In genomic region chr7:36029311-36029710, GRCh38 we compare ENCODE assay signal across 18 cellular contexts.
A peak's percentile ranks its signal among the peaks of the same experiment; 100 is the strongest.
DNase-seq lines count a peak whose midpoint lies in the region; ATAC-seq and TF ChIP-seq lines count a peak whose summit lies in the region.
"Had no signal": no experiment of that assay in that cellular context is flagged by ENCODE, and none has a peak within 500 bp of the region (broad histone marks: within the 10 kb centered on the region; RNA-seq: fewer than 3 reads in every experiment).

No MANE protein-coding gene starts in this region.

- H3K9me3 Mint-ChIP-seq in nephron = peaks cover 3% of the 10 kb centered on the region
- H3K9me3 Mint-ChIP-seq: CD8-positive, alpha-beta T cell had no signal

- TF ChIP-seq POLR2A in upper lobe of left lung (IDR thresholded peaks at IDR 0.05) (no peak), heart left ventricle (IDR thresholded peaks at IDR 0.05) (no peak)

- no TSS peak for BruUV-seq in Panc1 (replicated peaks; lab: Mats Ljungman, UMichigan)

- no peak for TF ChIP-seq EP300 in upper lobe of left lung (IDR thresholded peaks at IDR 0.05)

- H3K27me3 ChIP-seq in Panc1 (ENCODE audit: control insufficient read depth, insufficient read depth, low read length) (no peaks in the 10 kb centered on the region), upper lobe of left lung (no peaks in the 10 kb centered on the region), heart left ventricle (no peaks in the 10 kb centered on the region)
- H3K27me3 ChIP-seq: BLaER1 had no signal

- no peak for ATAC-seq in Panc1
- ATAC-seq in T-helper 17 cell = no peak
- ATAC-seq in upper lobe of left lung (ENCODE audit: low FRiP score in 2 of 2) = no peak
- ATAC-seq in heart left ventricle = no peak
- ATAC-seq: CD8-positive, alpha-beta T cell; GM12878 had no signal

- CTCF ChIA-PET in Panc1 (lab: Charles Lee) = no interaction called here

- H3K27ac Mint-ChIP-seq in T-helper 17 cell (peak overlapping the region; percentile 57), nephron (peak overlapping the region in 2 of 3 experiments; percentile 6 to 52)
- H3K27ac Mint-ChIP-seq: B cell; CD4-positive, CD25-positive, alpha-beta regulatory T cell; CD8-positive, alpha-beta T cell had no signal

- H3K4me1 ChIP-seq in Panc1 (ENCODE audit: control insufficient read depth, insufficient read depth, low read length) (peaks cover 23% of the 10 kb centered on the region), upper lobe of left lung (no peaks in the 10 kb centered on the region), heart left ventricle (peaks cover 0 to 2% (median 0%) of the 10 kb centered on the region in 12 donors)
- H3K4me1 ChIP-seq: Caco-2 had no signal

- no peaks in the 10 kb centered on the region for H3K9me3 ChIP-seq in Panc1 (ENCODE audit: control insufficient read depth, insufficient read depth, low read depth, low read length)
- H3K9me3 ChIP-seq in T-helper 17 cell (ENCODE audit: control insufficient read depth, low read length, poor library complexity, severe bottlenecking) = no peaks in the 10 kb centered on the region
- H3K9me3 ChIP-seq in upper lobe of left lung = no peaks in the 10 kb centered on the region
- H3K9me3 ChIP-seq in heart left ventricle = no peaks in the 10 kb centered on the region
- H3K9me3 ChIP-seq: BLaER1, Caco-2 had no signal

- H3K4me3 ChIP-seq in Panc1 (ENCODE audit: low read depth in 2 of 2, low read length in 2 of 2) (no peak overlapping the region), upper lobe of left lung (no peak overlapping the region), heart left ventricle (no peak overlapping the region)
- H3K4me3 ChIP-seq: BLaER1, GM12878, GM23248 had no signal

- POLR2A ChIA-PET in Panc1 (lab: Charles Lee) = no interaction called here

- WGBS in upper lobe of left lung, 2 donors = 64 to 79% methylated on average over 4 of the region's 4 CpGs
- 68 to 70% (median 69%) methylated on average over 4 of the region's 4 CpGs for WGBS in heart left ventricle, 4 donors

- H3K4me1 Mint-ChIP-seq in T-helper 17 cell = no peaks in the 10 kb centered on the region
- H3K4me1 Mint-ChIP-seq in nephron = peaks cover 45% of the 10 kb centered on the region
- H3K4me1 Mint-ChIP-seq: B cell; CD4-positive, CD25-positive, alpha-beta regulatory T cell had no signal

- H3K36me3 Mint-ChIP-seq in T-helper 17 cell (ENCODE audit: low read depth) (peaks cover 6% of the 10 kb centered on the region), nephron (ENCODE audit: low read depth) (no peaks in the 10 kb centered on the region)
- H3K36me3 Mint-ChIP-seq: CD4-positive, CD25-positive, alpha-beta regulatory T cell; CD8-positive, alpha-beta T cell had no signal

- H3K27ac ChIP-seq in Panc1 (ENCODE audit: low read length) (peak overlapping the region; percentile 58; the same call in 1 of the 2 replicates), upper lobe of left lung (no peak overlapping the region), heart left ventricle (no peak overlapping the region)
- H3K27ac ChIP-seq: BLaER1, C4-2B, GM23248 had no signal

- intact Hi-C loops in Panc1 (cut with micrococcal nuclease; ENCODE audit: unreplicated experiment) = no loop called here
- intact Hi-C loops in heart left ventricle (cut with DNase I) = loop anchor here in 1 of 10 donors (5.0 kb wide), 1 partner anchor 48 kb away; no protein-coding TSS in a partner anchor

- no peak for DNase-seq in Panc1 (ENCODE audit: low read depth, low spot score)
- no peak for DNase-seq in T-helper 17 cell
- no peak for DNase-seq in upper lobe of left lung
- no peak for DNase-seq in heart left ventricle
- DNase-seq in effector CD8-positive, alpha-beta T cell (lab: John Stamatoyannopoulos, UW) = no peak
- DNase-seq: Caco-2; CD4-positive, CD25-positive, alpha-beta regulatory T cell; CD8-positive, alpha-beta T cell; DMS153; DND-41; GM23248; H7; HCEC 1CT had no signal

- no peak for TF ChIP-seq CTCF in Panc1 (IDR thresholded peaks at IDR 0.05)
- no peak for TF ChIP-seq CTCF in nephron (IDR thresholded peaks at IDR 0.05; ENCODE audit: unreplicated experiment in 3 of 3)
- TF ChIP-seq CTCF in upper lobe of left lung (IDR thresholded peaks at IDR 0.05) = no peak
- no peak for TF ChIP-seq CTCF in heart left ventricle (IDR thresholded peaks at IDR 0.05)

- H3K36me3 ChIP-seq in Panc1 (ENCODE audit: control insufficient read depth, insufficient read depth, low read length) (no peaks in the 10 kb centered on the region), upper lobe of left lung (no peaks in the 10 kb centered on the region), heart left ventricle (no peaks in the 10 kb centered on the region)
- H3K36me3 ChIP-seq: BLaER1 had no signal

- in situ Hi-C loops in Panc1 (cut with HindIII; ENCODE audit: low pct_unique_long_range_greater_than_20kb, low sequenced_read_pairs) = no loop called here

- H3K27me3 Mint-ChIP-seq in T-helper 17 cell = peaks cover 68% of the 10 kb centered on the region
- peaks cover 12% of the 10 kb centered on the region for H3K27me3 Mint-ChIP-seq in nephron (ENCODE audit: low read depth)

- no peak overlapping the region for H3K4me3 Mint-ChIP-seq in T-helper 17 cell
- no peak overlapping the region for H3K4me3 Mint-ChIP-seq in nephron
- H3K4me3 Mint-ChIP-seq: B cell; CD4-positive, CD25-positive, alpha-beta regulatory T cell; CD8-positive, alpha-beta T cell had no signal
